In the genomic region with DNA sequence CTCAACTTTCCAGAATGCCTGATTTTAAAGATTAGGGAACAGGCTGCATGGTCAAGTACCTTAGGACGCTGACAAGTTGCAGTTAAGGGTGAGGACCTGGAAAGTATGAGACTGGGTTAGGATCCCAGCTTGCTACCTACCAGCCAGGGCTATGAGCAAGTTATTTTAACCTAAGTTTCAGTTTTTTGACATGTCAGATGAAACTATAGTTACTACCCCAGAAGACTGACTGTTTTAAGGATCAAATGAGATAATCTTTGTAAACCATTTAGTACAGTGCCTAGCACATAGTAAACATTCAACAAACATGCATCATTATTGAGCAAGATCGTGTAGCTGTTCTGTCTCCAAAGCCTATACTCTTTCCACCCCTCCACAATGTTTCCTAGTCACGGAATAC, we compare ENCODE assay signal across 16 cellular contexts. TPM values are rescaled to one million over a fixed set of nuclear protein-coding genes. Genes with fewer than 3 reads are reported as not detected.
A peak's percentile ranks its signal among the peaks of the same experiment; 100 is the strongest.
DNase-seq lines count a peak whose midpoint lies in the region; ATAC-seq, FAIRE-seq and TF ChIP-seq lines count a peak whose summit lies in the region.
"Had no signal": no experiment of that assay in that cellular context is flagged by ENCODE, and none has a peak within 500 bp of the region (broad histone marks: within the 10 kb centered on the region; RNA-seq: fewer than 3 reads in every experiment).

No MANE protein-coding gene starts in this region.

- peaks cover 43% of the 10 kb centered on the region for H3K36me3 ChIP-seq in CD4-positive, alpha-beta memory T cell (ENCODE audit: insufficient read depth, low read length)
- H3K36me3 ChIP-seq in GM12878 (ENCODE audit: control insufficient read depth in 2 of 2, insufficient read depth in 2 of 2, low read length in 1 of 2) = peaks cover 15 to 31% of the 10 kb centered on the region in 2 experiments
- H3K36me3 ChIP-seq: neural progenitor cell had no signal

- no peak for FAIRE-seq in GM12878 (lab: Jason Lieb, UNC)

- no peaks in the 10 kb centered on the region for H4K20me1 ChIP-seq in GM12878 (ENCODE audit: control insufficient read depth, insufficient read depth)

- no peak for ATAC-seq in GM12878
- peak in 1 of 2 donors; percentile 27 for ATAC-seq in naive thymus-derived CD8-positive, alpha-beta T cell
- ATAC-seq in HG03039 (IDR thresholded peaks at IDR 0.05; ENCODE audit: unreplicated experiment) = no peak
- no peak for ATAC-seq in HG03095 (IDR thresholded peaks at IDR 0.05; ENCODE audit: unreplicated experiment)
- ATAC-seq: body of pancreas, Panc1 had no signal

- CTCF ChIA-PET in CD4-positive, alpha-beta memory T cell (lab: Charles Lee; ENCODE audit: partially characterized antibody) = interaction anchor here (1.0 kb wide), 1 partner anchor 29 kb away, joined by 4 read pairs; no protein-coding TSS in a partner anchor
- CTCF ChIA-PET in GM12878 (lab: Yijun Ruan, JAX) = interaction anchor here (2.0 kb wide), 1 partner anchor 10 kb away, joined by 8 read pairs; no protein-coding TSS in a partner anchor

- no peak overlapping the region for H3K4me3 ChIP-seq in CD4-positive, alpha-beta memory T cell (ENCODE audit: low read length in 2 of 2)
- H3K4me3 ChIP-seq in NB4 (ENCODE audit: low read depth, low read length) (peak overlapping the region; percentile 68), GM12878 (0 out of 2 replicates have a peak overlapping the region, but pooled peaks have one; percentile 11)
- H3K4me3 ChIP-seq: body of pancreas, neural progenitor cell had no signal

- H3K9ac ChIP-seq in GM12878 (ENCODE audit: control insufficient read depth, insufficient read depth, low read length) = peak overlapping the region; percentile 48; the same call in 1 of the 2 replicates
- H3K9ac ChIP-seq: neural progenitor cell had no signal

- no peaks in the 10 kb centered on the region for H3K9me3 Mint-ChIP-seq in CD4-positive, alpha-beta memory T cell
- no peaks in the 10 kb centered on the region for H3K9me3 Mint-ChIP-seq in naive thymus-derived CD8-positive, alpha-beta T cell
- H3K9me3 Mint-ChIP-seq: HFFc6, neural progenitor cell had no signal

- peaks cover 37 to 91% (median 69%) of the 10 kb centered on the region in 4 donors for H3K4me1 Mint-ChIP-seq in CD4-positive, alpha-beta memory T cell
- peaks cover 29 to 92% (median 51%) of the 10 kb centered on the region in 4 donors for H3K4me1 Mint-ChIP-seq in naive thymus-derived CD8-positive, alpha-beta T cell
- H3K4me1 Mint-ChIP-seq: neural progenitor cell had no signal

- peak overlapping the region; percentile 85 to 94 (median 91) for H3K27ac Mint-ChIP-seq in CD4-positive, alpha-beta memory T cell
- H3K27ac Mint-ChIP-seq in naive thymus-derived CD8-positive, alpha-beta T cell = peak overlapping the region; percentile 81 to 94 (median 91)
- H3K27ac Mint-ChIP-seq: HFFc6, neural progenitor cell had no signal

- BruUV-seq in GM12878 (replicated peaks; lab: Mats Ljungman, UMichigan) = no TSS peak

- intact Hi-C loops in CD4-positive, alpha-beta memory T cell (cut with micrococcal nuclease) = loop anchor here (2.0 kb wide), 2 partner anchors 14 to 28 kb away; partner anchors contain the start of gene THEMIS2
- intact Hi-C loops in GM12878 (cut with micrococcal nuclease; ENCODE audit: unreplicated experiment) = no loop called here

- 1% methylated on average over 3 of the region's 3 CpGs for WGBS in GM12878 (ENCODE audit: insufficient coverage, insufficient replicate concordance, low lambda C conversion rate, missing lambda C conversion rate)

- RAD21 ChIA-PET in GM12878 (lab: Charles Lee; ENCODE audit: unreplicated experiment) = interaction anchor here (0.9 to 1.5 kb wide), 5 partner anchors 12 to 47 kb away, joined by 3 to 7 read pairs (median 3); no protein-coding TSS in a partner anchor

- no peak for TF ChIP-seq RAD21 in GM12878 (IDR thresholded peaks at IDR 0.05; ENCODE audit: insufficient read depth, low read depth, low read length)

- no peak overlapping the region for H2AFZ ChIP-seq in GM12878 (ENCODE audit: control insufficient read depth, low read depth, low read length)
- H2AFZ ChIP-seq: neural progenitor cell had no signal

- H3K27me3 Mint-ChIP-seq in CD4-positive, alpha-beta memory T cell = no peaks in the 10 kb centered on the region
- no peaks in the 10 kb centered on the region for H3K27me3 Mint-ChIP-seq in naive thymus-derived CD8-positive, alpha-beta T cell

- H3K27me3 ChIP-seq in CD4-positive, alpha-beta memory T cell (ENCODE audit: insufficient read depth, low read length) = no peaks in the 10 kb centered on the region
- H3K27me3 ChIP-seq in GM12878 (replicated peaks in 1 of 2; ENCODE audit: control insufficient read depth in 2 of 2, insufficient read depth in 2 of 2, low read length in 1 of 2) = no peaks in the 10 kb centered on the region
- H3K27me3 ChIP-seq: body of pancreas, neural progenitor cell had no signal

- TF ChIP-seq POLR2A in NB4 (IDR thresholded peaks at IDR 0.05; ENCODE audit: extremely low read depth, insufficient read length) (no peak), GM12878 (IDR thresholded peaks at IDR 0.05; ENCODE audit: low read depth, low read length) (no peak)

- peaks cover 39% of the 10 kb centered on the region for H3K79me2 ChIP-seq in GM12878 (ENCODE audit: control insufficient read depth, insufficient read depth, low read length)

- H3K27ac ChIP-seq in CD4-positive, alpha-beta memory T cell (ENCODE audit: low read depth, low read length) = peak overlapping the region; percentile 37
- peak overlapping the region; percentile 94 for H3K27ac ChIP-seq in GM12878 (ENCODE audit: control insufficient read depth, insufficient read depth)
- H3K27ac ChIP-seq: neural progenitor cell had no signal

- no peak for DNase-seq in CD4-positive, alpha-beta memory T cell
- DNase-seq in NB4 (ENCODE audit: low read depth) (no peak), GM12878 (ENCODE audit: low read depth, low spot score) (no peak), epidermal melanocyte (ENCODE audit: insufficient read length, low spot score) (no peak), GM20000 (ENCODE audit: low spot score) (no peak)
- DNase-seq in naive thymus-derived CD8-positive, alpha-beta T cell = no peak
- DNase-seq: HFFc6, NCI-H1105 treated with DMSO at 0.1 percent for 48 hours, NCI-H510A had no signal

- in situ Hi-C loops in GM12878 (cut with MboI) = no loop called here

- SMC1A ChIA-PET in GM12878 (lab: Charles Lee; ENCODE audit: uncharacterized antibody, unreplicated experiment) = interaction anchor here (0.7 to 3.0 kb wide), 10 partner anchors 10 to 62 kb away, joined by 3 to 19 read pairs (median 4); partner anchors contain the start of genes PPP1R8 and THEMIS2

- H3K4me3 Mint-ChIP-seq in CD4-positive, alpha-beta memory T cell = peak overlapping the region in 6 of 8 donors; percentile 69 to 89 (median 77)
- peak overlapping the region; percentile 25 to 83 (median 74) for H3K4me3 Mint-ChIP-seq in naive thymus-derived CD8-positive, alpha-beta T cell
- H3K4me3 Mint-ChIP-seq: HFFc6, neural progenitor cell had no signal

- peak overlapping the region; percentile 68 for H3K4me2 ChIP-seq in GM12878 (ENCODE audit: control insufficient read depth, insufficient read depth)
- H3K4me2 ChIP-seq: neural progenitor cell had no signal

- TF ChIP-seq CTCF in NB4 (IDR thresholded peaks at IDR 0.05; ENCODE audit: low read depth, low read length) (no peak), GM12878 (IDR thresholded peaks at IDR 0.05 in 2 of 3, conservative IDR thresholded peaks at IDR 0.05 in 1 of 3; ENCODE audit: control insufficient read depth in 2 of 3, extremely low read depth in 1 of 3, insufficient read depth in 1 of 3, low read depth in 3 of 3, low read length in 3 of 3) (no peak), GM20000 (IDR thresholded peaks at IDR 0.05; ENCODE audit: extremely low read depth, missing control alignments) (no peak)

- POLR2A ChIA-PET in CD4-positive, alpha-beta memory T cell (lab: Charles Lee; ENCODE audit: partially characterized antibody) = interaction anchor here (1.0 to 2.6 kb wide), 4 partner anchors 11 to 29 kb away, joined by 4 to 17 read pairs (median 6); partner anchors contain the start of gene THEMIS2
- POLR2A ChIA-PET in GM12878 (lab: Charles Lee) = interaction anchor here (1.5 to 2.6 kb wide), 2 partner anchors 9 to 23 kb away, joined by 9 to 13 read pairs; no protein-coding TSS in a partner anchor
- POLR2A ChIA-PET in naive thymus-derived CD8-positive, alpha-beta T cell (lab: Charles Lee) = interaction anchor here (0.6 to 2.3 kb wide), 10 partner anchors 9 to 567 kb away, joined by 3 to 11 read pairs (median 3); partner anchors contain the start of genes THEMIS2 and XKR8

- peaks cover 62 to 77% of the 10 kb centered on the region in 2 donors for H3K36me3 Mint-ChIP-seq in CD4-positive, alpha-beta memory T cell
- peaks cover 3 to 71% (median 29%) of the 10 kb centered on the region in 3 donors for H3K36me3 Mint-ChIP-seq in naive thymus-derived CD8-positive, alpha-beta T cell

- no peak for TF ChIP-seq EP300 in GM12878 (IDR thresholded peaks at IDR 0.05; ENCODE audit: borderline replicate concordance in 1 of 2, control insufficient read depth in 1 of 2, low read depth in 2 of 2, low read length in 2 of 2)

- no peaks in the 10 kb centered on the region for H3K9me3 ChIP-seq in CD4-positive, alpha-beta memory T cell (ENCODE audit: control insufficient read depth in 1 of 2, low read length in 2 of 2)
- H3K9me3 ChIP-seq in GM12878 (replicated peaks; ENCODE audit: control insufficient read depth, insufficient read depth, low read length) = no peaks in the 10 kb centered on the region; the same call in 2 of the 3 replicates
- H3K9me3 ChIP-seq: body of pancreas had no signal

- peaks cover 66% of the 10 kb centered on the region for H3K4me1 ChIP-seq in CD4-positive, alpha-beta memory T cell (ENCODE audit: insufficient read depth, low read length)
- peaks cover 82% of the 10 kb centered on the region for H3K4me1 ChIP-seq in GM12878 (ENCODE audit: control insufficient read depth, insufficient read depth, low read length)
- H3K4me1 ChIP-seq: body of pancreas, neural progenitor cell had no signal

RNA-seq across cellular contexts. Expression of gene THEMIS2, which starts 14.4 kb away (rescaled TPM):
- 10 to 100 TPM; 60.5 to 64.8 TPM for total RNA-seq in CD4-positive, alpha-beta memory T cell
- polyA plus RNA-seq in CD4-positive, alpha-beta memory T cell = 10 to 100 TPM; 39.3 to 68.5 TPM
- total RNA-seq in GM12878 (2013; cell fraction: nucleolus; rRNA removed) = 101 and 106 TPM in 2 replicates
- total RNA-seq in GM12878 (2014; rRNA removed) = 70.0 and 74.0 TPM in 2 replicates
- 30.6 and 32.5 TPM in 2 replicates for total RNA-seq in GM12878 (2014; rRNA removed; fragmentation: Illumina TruSeq; extraction: Trizol)
- total RNA-seq in GM12878 (2021) = 50.5 and 58.7 TPM in 2 replicates
- 36.2 TPM for polyA plus RNA-seq in GM12878 (2011; ENCODE audit: low read depth)
- 65.4 and 114 TPM in 2 replicates for polyA plus RNA-seq in GM12878 (2011; rRNA removed)
- polyA plus RNA-seq in GM12878 (2011; cell fraction: cytosol; rRNA removed) = 127 and 129 TPM in 2 replicates
- 250 and 265 TPM in 2 replicates for polyA plus RNA-seq in GM12878 (2011; cell fraction: nucleus; rRNA removed)
- 69.2 and 76.2 TPM in 2 replicates for polyA plus RNA-seq in GM12878 (2012)
- 28.7 and 33.4 TPM in 2 replicates for polyA plus RNA-seq in GM12878 (2014; fragmentation: Illumina TruSeq; extraction: Trizol)
- 10 to 100 TPM in 1 of 2 experiments, 1 to 10 TPM in 1; 9.1 to 12.9 TPM for polyA plus RNA-seq in GM12878 (2014; fragmentation: Nextera tagmentation; extraction: Ambion mirVana)
- 59.5 and 59.7 TPM in 2 replicates for polyA plus RNA-seq in GM12878 (2014; rRNA removed)
- 10 to 100 TPM; 37.7 to 38.9 TPM for polyA plus RNA-seq in GM12878 (2016; fragmentation: Nextera tagmentation; extraction: Ambion mirVana)
- 85.6 and 142 TPM in 2 replicates for polyA minus RNA-seq in GM12878 (2011; rRNA and poly(A)+ RNA removed)
- polyA minus RNA-seq in GM12878 (2011; cell fraction: cytosol; rRNA and poly(A)+ RNA removed) = 43.2 and 45.7 TPM in 2 replicates
- 68.4 and 93.7 TPM in 2 replicates for polyA minus RNA-seq in GM12878 (2011; cell fraction: nucleus; rRNA and poly(A)+ RNA removed)
- 10 to 100 TPM; 53.3 to 57.9 TPM for total RNA-seq in naive thymus-derived CD8-positive, alpha-beta T cell
- 10 to 100 TPM; 14.1 to 48.5 (median 23.7) TPM for polyA plus RNA-seq in naive thymus-derived CD8-positive, alpha-beta T cell

RNA-seq across cellular contexts. Expression of gene RPA2, which starts 27.6 kb away (rescaled TPM):
- 10 to 100 TPM; 60.5 to 66.1 TPM for total RNA-seq in CD4-positive, alpha-beta memory T cell
- polyA plus RNA-seq in CD4-positive, alpha-beta memory T cell = 100 to 1,000 TPM; 189 to 259 TPM
- 12.5 and 15.6 TPM in 2 replicates for total RNA-seq in GM12878 (2013; cell fraction: nucleolus; rRNA removed)
- total RNA-seq in GM12878 (2014; rRNA removed) (105 and 106 TPM in 2 replicates), GM12878 (2014; rRNA removed; fragmentation: Illumina TruSeq; extraction: Trizol) (81.7 and 86.8 TPM in 2 replicates), GM12878 (2021) (62.2 and 62.7 TPM in 2 replicates)
- 54.3 TPM for polyA plus RNA-seq in GM12878 (2011; ENCODE audit: low read depth)
- polyA plus RNA-seq in GM12878 (2011; rRNA removed) (121 and 145 TPM in 2 replicates), GM12878 (2014; fragmentation: Illumina TruSeq; extraction: Trizol) (88.1 and 113 TPM in 2 replicates), GM12878 (2014; fragmentation: Nextera tagmentation; extraction: Ambion mirVana) (100 to 1,000 TPM; 171 to 174 TPM), GM12878 (2014; rRNA removed) (138 and 171 TPM in 2 replicates), GM12878 (2016; fragmentation: Nextera tagmentation; extraction: Ambion mirVana) (100 to 1,000 TPM; 166 TPM)
- 61.4 and 157 TPM in 2 replicates for polyA plus RNA-seq in GM12878 (2011; cell fraction: cytosol; rRNA removed)
- polyA plus RNA-seq in GM12878 (2011; cell fraction: nucleus; rRNA removed) = 70.2 and 81.2 TPM in 2 replicates
- 54.9 and 55.1 TPM in 2 replicates for polyA plus RNA-seq in GM12878 (2012)
- 30.8 and 33.0 TPM in 2 replicates for polyA minus RNA-seq in GM12878 (2011; rRNA and poly(A)+ RNA removed)
- 13.1 and 19.9 TPM in 2 replicates for polyA minus RNA-seq in GM12878 (2011; cell fraction: cytosol; rRNA and poly(A)+ RNA removed)
- polyA minus RNA-seq in GM12878 (2011; cell fraction: nucleus; rRNA and poly(A)+ RNA removed) = 13.8 and 19.0 TPM in 2 replicates
- 10 to 100 TPM; 66.6 to 78.6 TPM for total RNA-seq in naive thymus-derived CD8-positive, alpha-beta T cell
- polyA plus RNA-seq in naive thymus-derived CD8-positive, alpha-beta T cell = 100 to 1,000 TPM; 213 to 229 (median 215) TPM

RNA-seq across cellular contexts. Expression of gene SMPDL3B, which starts 48.1 kb away (rescaled TPM):
- not detected for total RNA-seq in CD4-positive, alpha-beta memory T cell
- not detected for polyA plus RNA-seq in CD4-positive, alpha-beta memory T cell
- 0.59 and 0.79 TPM in 2 replicates for total RNA-seq in GM12878 (2013; cell fraction: nucleolus; rRNA removed)
- total RNA-seq in GM12878 (2014; rRNA removed) = 2.0 and 2.2 TPM in 2 replicates
- 1.1 and 1.3 TPM in 2 replicates for total RNA-seq in GM12878 (2014; rRNA removed; fragmentation: Illumina TruSeq; extraction: Trizol)
- total RNA-seq in GM12878 (2021) = 1.9 TPM in 2 replicates
- polyA plus RNA-seq in GM12878 (2011; ENCODE audit: low read depth) = not detected
- polyA plus RNA-seq in GM12878 (2011; rRNA removed) = 0.78 and 0.94 TPM in 2 replicates
- 1.6 and 1.7 TPM in 2 replicates for polyA plus RNA-seq in GM12878 (2011; cell fraction: cytosol; rRNA removed)
- 0.69 and 1.2 TPM in 2 replicates for polyA plus RNA-seq in GM12878 (2011; cell fraction: nucleus; rRNA removed)
- polyA plus RNA-seq in GM12878 (2012) = 0.32 TPM in 1 of 2 replicates, not detected in the other
- polyA plus RNA-seq in GM12878 (2014; fragmentation: Illumina TruSeq; extraction: Trizol) = 2.4 and 2.5 TPM in 2 replicates
- polyA plus RNA-seq in GM12878 (2014; fragmentation: Nextera tagmentation; extraction: Ambion mirVana) = under 1 TPM; 0.60 to 0.69 TPM
- 1.9 and 2.7 TPM in 2 replicates for polyA plus RNA-seq in GM12878 (2014; rRNA removed)
- polyA plus RNA-seq in GM12878 (2016; fragmentation: Nextera tagmentation; extraction: Ambion mirVana) = under 1 TPM; 0.56 to 0.78 TPM
- polyA minus RNA-seq in GM12878 (2011; rRNA and poly(A)+ RNA removed) = 0.80 and 1.8 TPM in 2 replicates
- polyA minus RNA-seq in GM12878 (2011; cell fraction: cytosol; rRNA and poly(A)+ RNA removed) = 0.67 and 0.73 TPM in 2 replicates
- 0.36 and 0.48 TPM in 2 replicates for polyA minus RNA-seq in GM12878 (2011; cell fraction: nucleus; rRNA and poly(A)+ RNA removed)
- not detected for total RNA-seq in naive thymus-derived CD8-positive, alpha-beta T cell
- under 1 TPM in 1 of 3 donors, not detected in 2; 0.16 TPM for polyA plus RNA-seq in naive thymus-derived CD8-positive, alpha-beta T cell
- total RNA-seq: glomerular endothelial cell, HFFc6, skeletal muscle tissue had no signal

RNA-seq across cellular contexts. Expression of gene PPP1R8, which starts 56.2 kb away (rescaled TPM):
- total RNA-seq in CD4-positive, alpha-beta memory T cell = 10 to 100 TPM; 40.8 to 45.8 TPM
- polyA plus RNA-seq in CD4-positive, alpha-beta memory T cell = 10 to 100 TPM; 27.8 to 39.2 TPM
- total RNA-seq in GM12878 (2013; cell fraction: nucleolus; rRNA removed) = 12.7 and 14.1 TPM in 2 replicates
- total RNA-seq in GM12878 (2014; rRNA removed) = 63.2 and 77.0 TPM in 2 replicates
- total RNA-seq in GM12878 (2014; rRNA removed; fragmentation: Illumina TruSeq; extraction: Trizol) = 50.9 and 55.6 TPM in 2 replicates
- total RNA-seq in GM12878 (2021) = 47.2 and 50.3 TPM in 2 replicates
- polyA plus RNA-seq in GM12878 (2011; ENCODE audit: low read depth) = 21.4 TPM
- 59.6 and 60.5 TPM in 2 replicates for polyA plus RNA-seq in GM12878 (2011; rRNA removed)
- 53.4 and 54.1 TPM in 2 replicates for polyA plus RNA-seq in GM12878 (2011; cell fraction: cytosol; rRNA removed)
- 29.7 and 30.1 TPM in 2 replicates for polyA plus RNA-seq in GM12878 (2011; cell fraction: nucleus; rRNA removed)
- 28.2 and 29.3 TPM in 2 replicates for polyA plus RNA-seq in GM12878 (2012)
- polyA plus RNA-seq in GM12878 (2014; fragmentation: Illumina TruSeq; extraction: Trizol) = 61.7 and 69.5 TPM in 2 replicates
- polyA plus RNA-seq in GM12878 (2014; fragmentation: Nextera tagmentation; extraction: Ambion mirVana) = 10 to 100 TPM; 14.5 to 15.3 TPM
- polyA plus RNA-seq in GM12878 (2014; rRNA removed) = 57.1 and 65.0 TPM in 2 replicates
- 10 to 100 TPM; 10.2 to 13.1 TPM for polyA plus RNA-seq in GM12878 (2016; fragmentation: Nextera tagmentation; extraction: Ambion mirVana)
- polyA minus RNA-seq in GM12878 (2011; rRNA and poly(A)+ RNA removed) = 50.2 and 66.9 TPM in 2 replicates
- 22.6 and 23.4 TPM in 2 replicates for polyA minus RNA-seq in GM12878 (2011; cell fraction: cytosol; rRNA and poly(A)+ RNA removed)
- polyA minus RNA-seq in GM12878 (2011; cell fraction: nucleus; rRNA and poly(A)+ RNA removed) = 8.1 and 19.5 TPM in 2 replicates
- total RNA-seq in naive thymus-derived CD8-positive, alpha-beta T cell = 10 to 100 TPM; 40.2 to 42.5 TPM
- 10 to 100 TPM; 27.8 to 37.8 (median 36.2) TPM for polyA plus RNA-seq in naive thymus-derived CD8-positive, alpha-beta T cell

Comparison
In these comparisons a context has a peak if more than half of its experiments do, and no peak if none do; other contexts are left out.
1. H3K4me3 ChIP-seq: peak in NB4 (single experiment) and GM12878 (single experiment); none in CD4-positive, alpha-beta memory T cell (0 of 2).